8 cellular contexts compared by ENCODE assay signal in the genomic region with DNA sequence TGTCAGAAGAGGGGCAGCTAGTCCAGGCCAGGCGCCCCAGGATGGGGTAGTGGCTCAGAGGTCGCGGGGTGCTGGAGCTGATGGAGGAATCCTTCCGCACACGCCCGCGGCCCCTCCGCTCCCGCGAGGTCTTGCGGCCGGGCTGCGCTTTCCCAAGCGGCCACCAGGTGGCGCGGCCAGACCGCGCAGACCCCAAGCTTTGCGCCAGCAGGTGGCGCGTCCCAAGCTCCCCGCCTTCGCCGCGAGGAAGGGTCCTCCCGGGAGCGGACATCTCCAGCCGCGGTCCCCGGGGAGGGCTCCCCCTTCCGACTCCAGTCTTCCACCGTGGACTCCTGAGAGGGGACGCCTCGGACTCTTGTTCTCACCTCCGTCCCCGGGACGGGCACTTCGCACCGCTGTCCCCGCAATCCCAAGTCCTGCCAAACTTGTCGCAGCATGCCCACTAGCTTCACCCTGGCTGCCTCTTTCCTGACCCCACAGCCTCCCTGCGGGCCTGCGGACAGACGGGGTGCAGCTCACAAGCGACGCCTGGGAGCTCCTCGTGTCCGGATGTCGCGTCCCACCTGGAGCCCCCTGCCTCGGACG. TPM values are rescaled to one million over a fixed set of nuclear protein-coding genes. Genes with fewer than 3 reads are reported as not detected.
DNase-seq lines count a peak whose midpoint lies in the region; ATAC-seq lines count a peak whose summit lies in the region.

No MANE protein-coding gene starts in this region.

- DNase-seq in AG20443 (ENCODE audit: low spot score) (peak; percentile 94), NOMO-1 treated with DMSO at 0.1 percent for 48 hours (lab: John Stamatoyannopoulos, UW; ENCODE audit: unreplicated experiment) (peak; percentile 31), activated T-cell treated with anti-CD3 and anti-CD28 coated beads for 4 hours (peak; percentile 54), myocyte (ENCODE audit: low read depth) (peak; percentile 59)
- peak; percentile 34 to 52 for DNase-seq in stimulated activated CD8-positive, alpha-beta memory T cell treated with anti-CD3 and anti-CD28 coated beads, Interleukin-7, amount 100 ng/mL, for 1 hour (ENCODE audit: low read depth in 2 of 2)

- ATAC-seq in GM18873 (IDR thresholded peaks at IDR 0.05; ENCODE audit: low FRiP score, unreplicated experiment): peak; percentile 68
- ATAC-seq in HG03175 (IDR thresholded peaks at IDR 0.05; ENCODE audit: unreplicated experiment): peak; percentile 83
- peak; percentile 80 for ATAC-seq in esophagus mucosa

RNA-seq across cellular contexts. Expression of a gene that starts 19.4 kb away (rescaled TPM):
- total RNA-seq in esophagus mucosa (not detected), myocyte (not detected in 2 replicates)
- polyA plus RNA-seq in myocyte (2012): not detected

RNA-seq across cellular contexts. Expression of a gene that starts 24.2 kb away (rescaled TPM):
- total RNA-seq in esophagus mucosa: 0.12 TPM
- not detected in 2 replicates for total RNA-seq in myocyte
- polyA plus RNA-seq in myocyte (2012): 0.03 TPM

Comparison
In these comparisons a context has a peak if more than half of its experiments do, and no peak if none do; other contexts are left out.
1. Peak in every context shown above with its lines: DNase-seq and ATAC-seq.
2. DNase-seq: peak in every context shown above with its lines; median percentile 94 in AG20443; 59 in myocyte; 54 in activated T-cell treated with anti-CD3 and anti-CD28 coated beads for 4 hours; 43 in stimulated activated CD8-positive, alpha-beta memory T cell treated with anti-CD3 and anti-CD28 coated beads, Interleukin-7, amount 100 ng/mL, for 1 hour; 31 in NOMO-1 treated with DMSO at 0.1 percent for 48 hours.